23 cellular contexts compared by ENCODE assay signal in genomic region chr3:18713576-18713951, GRCh38.
A peak's percentile ranks its signal among the peaks of the same experiment; 100 is the strongest.
DNase-seq lines count a peak whose midpoint lies in the region; ATAC-seq, FAIRE-seq and TF ChIP-seq lines count a peak whose summit lies in the region.
"Had no signal": no experiment of that assay in that cellular context is flagged by ENCODE, and none has a peak within 500 bp of the region (broad histone marks: within the 10 kb centered on the region; RNA-seq: fewer than 3 reads in every experiment).

No MANE protein-coding gene starts in this region.

- H3K9me3 ChIP-seq in T-helper 17 cell (ENCODE audit: control insufficient read depth, low read length, poor library complexity, severe bottlenecking) = no peaks in the 10 kb centered on the region

- ATAC-seq in T-helper 17 cell = no peak
- no peak for ATAC-seq in natural killer cell
- no peak for ATAC-seq in HG03280 (IDR thresholded peaks at IDR 0.05; ENCODE audit: unreplicated experiment)
- ATAC-seq: left cardiac atrium had no signal

- H3K9me3 Mint-ChIP-seq in activated naive CD4-positive, alpha-beta T cell treated with anti-CD3 and anti-CD28 coated beads, Interleukin-2, amount 10 ng/mL, durations not matched to agents 7 days and 5 days = peaks cover 22% of the 10 kb centered on the region
- H3K9me3 Mint-ChIP-seq in activated naive CD8-positive, alpha-beta T cell (ENCODE audit: low read depth) = peaks cover 3% of the 10 kb centered on the region
- H3K9me3 Mint-ChIP-seq in natural killer cell = peaks cover 2% of the 10 kb centered on the region in 2 donors
- H3K9me3 Mint-ChIP-seq: nephron progenitor cell had no signal

- H3K27me3 Mint-ChIP-seq in activated naive CD4-positive, alpha-beta T cell treated with anti-CD3 and anti-CD28 coated beads, Interleukin-2, amount 10 ng/mL, durations not matched to agents 7 days and 5 days = no peaks in the 10 kb centered on the region
- no peaks in the 10 kb centered on the region for H3K27me3 Mint-ChIP-seq in T-helper 17 cell
- no peaks in the 10 kb centered on the region for H3K27me3 Mint-ChIP-seq in activated naive CD8-positive, alpha-beta T cell
- H3K27me3 Mint-ChIP-seq in natural killer cell (ENCODE audit: low read depth in 2 of 2) = no peaks in the 10 kb centered on the region

- peak overlapping the region; percentile 92 for H3K27ac Mint-ChIP-seq in activated naive CD4-positive, alpha-beta T cell treated with anti-CD3 and anti-CD28 coated beads, Interleukin-2, amount 10 ng/mL, durations not matched to agents 7 days and 5 days
- H3K27ac Mint-ChIP-seq in T-helper 17 cell (peak overlapping the region; percentile 88), natural killer cell (peak overlapping the region; percentile 67 to 73)
- H3K27ac Mint-ChIP-seq in activated naive CD8-positive, alpha-beta T cell = peak overlapping the region; percentile 98
- H3K27ac Mint-ChIP-seq: nephron progenitor cell had no signal

- CTCF ChIA-PET in activated naive CD4-positive, alpha-beta T cell treated with anti-CD3 and anti-CD28 coated beads, Interleukin-2, amount 10 ng/mL, durations not matched to agents 7 days and 5 days (lab: Charles Lee) = interaction anchor here (1.0 to 4.8 kb wide), 8 partner anchors 26 to 154 kb away, joined by 3 to 31 read pairs (median 4); no protein-coding TSS in a partner anchor

- peaks cover 82% of the 10 kb centered on the region for H3K4me1 Mint-ChIP-seq in activated naive CD4-positive, alpha-beta T cell treated with anti-CD3 and anti-CD28 coated beads, Interleukin-2, amount 10 ng/mL, durations not matched to agents 7 days and 5 days
- H3K4me1 Mint-ChIP-seq in T-helper 17 cell = peaks cover 33% of the 10 kb centered on the region
- peaks cover 64% of the 10 kb centered on the region for H3K4me1 Mint-ChIP-seq in activated naive CD8-positive, alpha-beta T cell (ENCODE audit: low read depth)
- peaks cover 56 to 67% of the 10 kb centered on the region in 2 donors for H3K4me1 Mint-ChIP-seq in natural killer cell

- TF ChIP-seq CTCF in natural killer cell (IDR thresholded peaks at IDR 0.05) (no peak), D721Med (IDR thresholded peaks at IDR 0.05; ENCODE audit: insufficient read depth, missing control alignments) (no peak)

- intact Hi-C loops in natural killer cell (cut with micrococcal nuclease) = no loop called here

- no peak for DNase-seq in activated naive CD4-positive, alpha-beta T cell treated with anti-CD3 and anti-CD28 coated beads, Interleukin-2, amount 10 ng/mL, durations not matched to agents 7 days and 5 days
- no peak for DNase-seq in activated naive CD4-positive, alpha-beta T cell treated with anti-CD3 and anti-CD28 coated beads, Interleukin-2, amount 50 U/mL, for 16 hours
- DNase-seq in T-helper 17 cell = no peak
- DNase-seq in natural killer cell = no peak
- DNase-seq in NCI-H2196 (lab: John Stamatoyannopoulos, UW; ENCODE audit: unreplicated experiment) = no peak
- DNase-seq in D721Med (ENCODE audit: insufficient read length, low spot score) = no peak
- DNase-seq: activated effector memory CD4-positive, alpha-beta T cell treated with Interleukin-2 at 50 U/mL for 16 hours; DMS79; dorsolateral prefrontal cortex; GF-D8; HCEC 1CT; Kasumi-1; left cardiac atrium; NCI-H1417; NCI-H2029 treated with DMSO at 0.1 percent for 48 hours; NCI-H524 treated with DMSO at 0.1 percent for 48 hours; nephron progenitor cell; OCI-M1; stimulated activated CD4-positive, alpha-beta T cell treated with anti-CD3 and anti-CD28 coated beads, Interleukin-4, amount 100 ng/mL, for 4 hours had no signal

- FAIRE-seq in D721Med (lab: Jason Lieb, UNC) = no peak
- FAIRE-seq: endothelial cell of umbilical vein, frontal cortex had no signal

- no peak overlapping the region for H3K4me3 Mint-ChIP-seq in activated naive CD4-positive, alpha-beta T cell treated with anti-CD3 and anti-CD28 coated beads, Interleukin-2, amount 10 ng/mL, durations not matched to agents 7 days and 5 days
- H3K4me3 Mint-ChIP-seq in T-helper 17 cell (no peak overlapping the region), natural killer cell (peak overlapping the region; percentile 75)
- peak overlapping the region; percentile 64 for H3K4me3 Mint-ChIP-seq in activated naive CD8-positive, alpha-beta T cell
- H3K4me3 Mint-ChIP-seq: nephron progenitor cell had no signal

- H3K36me3 Mint-ChIP-seq in activated naive CD4-positive, alpha-beta T cell treated with anti-CD3 and anti-CD28 coated beads, Interleukin-2, amount 10 ng/mL, durations not matched to agents 7 days and 5 days = peaks cover 48% of the 10 kb centered on the region
- H3K36me3 Mint-ChIP-seq in T-helper 17 cell (ENCODE audit: low read depth) = no peaks in the 10 kb centered on the region
- H3K36me3 Mint-ChIP-seq in activated naive CD8-positive, alpha-beta T cell = peaks cover 6% of the 10 kb centered on the region
- peaks cover 13% of the 10 kb centered on the region for H3K36me3 Mint-ChIP-seq in natural killer cell

Comparison
In these comparisons a context has a peak if more than half of its experiments do, and no peak if none do; other contexts are left out.
1. H3K4me3 Mint-ChIP-seq: peak in activated naive CD8-positive, alpha-beta T cell (single experiment) and natural killer cell (single experiment); none in activated naive CD4-positive, alpha-beta T cell treated with anti-CD3 and anti-CD28 coated beads, Interleukin-2, amount 10 ng/mL, durations not matched to agents 7 days and 5 days (single experiment) and T-helper 17 cell (single experiment).
2. Peak in every context shown above with its lines, with median percentiles within 50 percentile points of each other: H3K27ac Mint-ChIP-seq.